In the genomic region with DNA sequence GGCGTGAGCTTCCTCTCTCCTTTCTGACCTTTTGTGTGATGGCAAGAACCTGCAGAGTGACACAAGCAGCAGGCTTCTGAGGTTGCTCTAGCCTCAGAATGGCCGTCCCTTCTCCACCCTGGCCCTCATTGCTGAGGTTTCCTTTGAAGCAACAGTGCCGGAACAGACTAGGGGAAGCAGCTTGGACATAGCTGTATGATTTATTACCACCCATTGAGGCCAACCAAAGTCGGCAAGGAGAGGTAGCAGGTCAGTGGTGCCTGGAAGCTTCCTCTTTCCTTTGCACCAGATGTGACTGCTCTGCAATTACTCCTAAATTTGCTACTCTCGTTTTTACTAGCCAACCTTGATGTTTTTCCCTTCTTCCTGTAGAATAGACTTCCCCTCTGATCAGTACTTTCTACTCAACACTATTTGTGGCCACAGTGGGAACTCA, we compare ENCODE assay signal across 2 cellular contexts.
TF ChIP-seq lines count a peak whose summit lies in the region.

No MANE protein-coding gene starts in this region.

TF ChIP-seq in SK-N-SH, 30 proteins besides CTCF, POLR2A, EP300 and RAD21:
- TF ChIP-seq, protein P1, sequence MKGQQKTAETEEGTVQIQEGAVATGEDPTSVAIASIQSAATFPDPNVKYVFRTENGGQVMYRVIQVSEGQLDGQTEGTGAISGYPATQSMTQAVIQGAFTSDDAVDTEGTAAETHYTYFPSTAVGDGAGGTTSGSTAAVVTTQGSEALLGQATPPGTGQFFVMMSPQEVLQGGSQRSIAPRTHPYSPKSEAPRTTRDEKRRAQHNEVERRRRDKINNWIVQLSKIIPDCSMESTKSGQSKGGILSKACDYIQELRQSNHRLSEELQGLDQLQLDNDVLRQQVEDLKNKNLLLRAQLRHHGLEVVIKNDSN (IDR thresholded peaks at IDR 0.05; ENCODE audit: borderline replicate concordance, low read depth): no peak
- TF ChIP-seq TCF12 (IDR thresholded peaks at IDR 0.05) (no peak), TEAD4 (IDR thresholded peaks at IDR 0.05; ENCODE audit: borderline replicate concordance, insufficient read depth) (no peak), YY1 (IDR thresholded peaks at IDR 0.05; ENCODE audit: low read depth) (no peak), ELF1 (IDR thresholded peaks at IDR 0.05) (no peak), RCOR1 (IDR thresholded peaks at IDR 0.05; ENCODE audit: low read length) (no peak), EZH2phosphoT487 (IDR thresholded peaks at IDR 0.05; ENCODE audit: borderline replicate concordance, low read depth) (no peak), RXRA (IDR thresholded peaks at IDR 0.05; ENCODE audit: borderline replicate concordance, low read depth) (no peak), POLR2AphosphoS5 (IDR thresholded peaks at IDR 0.05; ENCODE audit: low read depth, low read length) (no peak), NRF1 (IDR thresholded peaks at IDR 0.05; ENCODE audit: low read depth, low read length) (no peak)
- TF ChIP-seq, protein P2, sequence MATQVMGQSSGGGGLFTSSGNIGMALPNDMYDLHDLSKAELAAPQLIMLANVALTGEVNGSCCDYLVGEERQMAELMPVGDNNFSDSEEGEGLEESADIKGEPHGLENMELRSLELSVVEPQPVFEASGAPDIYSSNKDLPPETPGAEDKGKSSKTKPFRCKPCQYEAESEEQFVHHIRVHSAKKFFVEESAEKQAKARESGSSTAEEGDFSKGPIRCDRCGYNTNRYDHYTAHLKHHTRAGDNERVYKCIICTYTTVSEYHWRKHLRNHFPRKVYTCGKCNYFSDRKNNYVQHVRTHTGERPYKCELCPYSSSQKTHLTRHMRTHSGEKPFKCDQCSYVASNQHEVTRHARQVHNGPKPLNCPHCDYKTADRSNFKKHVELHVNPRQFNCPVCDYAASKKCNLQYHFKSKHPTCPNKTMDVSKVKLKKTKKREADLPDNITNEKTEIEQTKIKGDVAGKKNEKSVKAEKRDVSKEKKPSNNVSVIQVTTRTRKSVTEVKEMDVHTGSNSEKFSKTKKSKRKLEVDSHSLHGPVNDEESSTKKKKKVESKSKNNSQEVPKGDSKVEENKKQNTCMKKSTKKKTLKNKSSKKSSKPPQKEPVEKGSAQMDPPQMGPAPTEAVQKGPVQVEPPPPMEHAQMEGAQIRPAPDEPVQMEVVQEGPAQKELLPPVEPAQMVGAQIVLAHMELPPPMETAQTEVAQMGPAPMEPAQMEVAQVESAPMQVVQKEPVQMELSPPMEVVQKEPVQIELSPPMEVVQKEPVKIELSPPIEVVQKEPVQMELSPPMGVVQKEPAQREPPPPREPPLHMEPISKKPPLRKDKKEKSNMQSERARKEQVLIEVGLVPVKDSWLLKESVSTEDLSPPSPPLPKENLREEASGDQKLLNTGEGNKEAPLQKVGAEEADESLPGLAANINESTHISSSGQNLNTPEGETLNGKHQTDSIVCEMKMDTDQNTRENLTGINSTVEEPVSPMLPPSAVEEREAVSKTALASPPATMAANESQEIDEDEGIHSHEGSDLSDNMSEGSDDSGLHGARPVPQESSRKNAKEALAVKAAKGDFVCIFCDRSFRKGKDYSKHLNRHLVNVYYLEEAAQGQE (IDR thresholded peaks at IDR 0.05; ENCODE audit: low read depth, low read length): no peak
- TF ChIP-seq, protein P3, sequence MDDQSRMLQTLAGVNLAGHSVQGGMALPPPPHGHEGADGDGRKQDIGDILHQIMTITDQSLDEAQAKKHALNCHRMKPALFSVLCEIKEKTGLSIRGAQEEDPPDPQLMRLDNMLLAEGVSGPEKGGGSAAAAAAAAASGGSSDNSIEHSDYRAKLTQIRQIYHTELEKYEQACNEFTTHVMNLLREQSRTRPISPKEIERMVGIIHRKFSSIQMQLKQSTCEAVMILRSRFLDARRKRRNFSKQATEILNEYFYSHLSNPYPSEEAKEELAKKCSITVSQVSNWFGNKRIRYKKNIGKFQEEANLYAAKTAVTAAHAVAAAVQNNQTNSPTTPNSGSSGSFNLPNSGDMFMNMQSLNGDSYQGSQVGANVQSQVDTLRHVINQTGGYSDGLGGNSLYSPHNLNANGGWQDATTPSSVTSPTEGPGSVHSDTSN (IDR thresholded peaks at IDR 0.05): no peak

TF ChIP-seq in SK-N-SH treated with all-trans-retinoic acid at 6 μM for 48 hours, 23 proteins besides CTCF, POLR2A, EP300 and RAD21:
- TF ChIP-seq, protein P4, sequence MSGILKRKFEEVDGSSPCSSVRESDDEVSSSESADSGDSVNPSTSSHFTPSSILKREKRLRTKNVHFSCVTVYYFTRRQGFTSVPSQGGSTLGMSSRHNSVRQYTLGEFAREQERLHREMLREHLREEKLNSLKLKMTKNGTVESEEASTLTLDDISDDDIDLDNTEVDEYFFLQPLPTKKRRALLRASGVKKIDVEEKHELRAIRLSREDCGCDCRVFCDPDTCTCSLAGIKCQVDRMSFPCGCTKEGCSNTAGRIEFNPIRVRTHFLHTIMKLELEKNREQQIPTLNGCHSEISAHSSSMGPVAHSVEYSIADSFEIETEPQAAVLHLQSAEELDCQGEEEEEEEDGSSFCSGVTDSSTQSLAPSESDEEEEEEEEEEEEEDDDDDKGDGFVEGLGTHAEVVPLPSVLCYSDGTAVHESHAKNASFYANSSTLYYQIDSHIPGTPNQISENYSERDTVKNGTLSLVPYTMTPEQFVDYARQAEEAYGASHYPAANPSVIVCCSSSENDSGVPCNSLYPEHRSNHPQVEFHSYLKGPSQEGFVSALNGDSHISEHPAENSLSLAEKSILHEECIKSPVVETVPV (CRISPR knock-in tag; IDR thresholded peaks at IDR 0.05): no peak
- no peak for TF ChIP-seq ZNF8 (CRISPR knock-in tag; IDR thresholded peaks at IDR 0.05)
- TF ChIP-seq, protein P5, sequence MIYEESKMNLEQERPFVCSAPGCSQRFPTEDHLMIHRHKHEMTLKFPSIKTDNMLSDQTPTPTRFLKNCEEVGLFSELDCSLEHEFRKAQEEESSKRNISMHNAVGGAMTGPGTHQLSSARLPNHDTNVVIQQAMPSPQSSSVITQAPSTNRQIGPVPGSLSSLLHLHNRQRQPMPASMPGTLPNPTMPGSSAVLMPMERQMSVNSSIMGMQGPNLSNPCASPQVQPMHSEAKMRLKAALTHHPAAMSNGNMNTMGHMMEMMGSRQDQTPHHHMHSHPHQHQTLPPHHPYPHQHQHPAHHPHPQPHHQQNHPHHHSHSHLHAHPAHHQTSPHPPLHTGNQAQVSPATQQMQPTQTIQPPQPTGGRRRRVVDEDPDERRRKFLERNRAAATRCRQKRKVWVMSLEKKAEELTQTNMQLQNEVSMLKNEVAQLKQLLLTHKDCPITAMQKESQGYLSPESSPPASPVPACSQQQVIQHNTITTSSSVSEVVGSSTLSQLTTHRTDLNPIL (CRISPR knock-in tag; IDR thresholded peaks at IDR 0.05; ENCODE audit: low read depth): no peak
- no peak for TF ChIP-seq ESRRG (CRISPR knock-in tag; IDR thresholded peaks at IDR 0.05)
- no peak for TF ChIP-seq SNAI2 (CRISPR knock-in tag; IDR thresholded peaks at IDR 0.05)
- no peak for TF ChIP-seq ZC3H10 (CRISPR knock-in tag; IDR thresholded peaks at IDR 0.05)
- TF ChIP-seq ZFP30 (CRISPR knock-in tag; IDR thresholded peaks at IDR 0.05): no peak
- TF ChIP-seq ZNF70 (CRISPR knock-in tag; IDR thresholded peaks at IDR 0.05): no peak
- TF ChIP-seq TOX (CRISPR knock-in tag; IDR thresholded peaks at IDR 0.05; ENCODE audit: borderline replicate concordance): no peak
- TF ChIP-seq CSDC2 (CRISPR knock-in tag; IDR thresholded peaks at IDR 0.05): no peak
- TF ChIP-seq TCF4 (CRISPR knock-in tag; IDR thresholded peaks at IDR 0.05; ENCODE audit: borderline replicate concordance): no peak
- TF ChIP-seq, protein P6, sequence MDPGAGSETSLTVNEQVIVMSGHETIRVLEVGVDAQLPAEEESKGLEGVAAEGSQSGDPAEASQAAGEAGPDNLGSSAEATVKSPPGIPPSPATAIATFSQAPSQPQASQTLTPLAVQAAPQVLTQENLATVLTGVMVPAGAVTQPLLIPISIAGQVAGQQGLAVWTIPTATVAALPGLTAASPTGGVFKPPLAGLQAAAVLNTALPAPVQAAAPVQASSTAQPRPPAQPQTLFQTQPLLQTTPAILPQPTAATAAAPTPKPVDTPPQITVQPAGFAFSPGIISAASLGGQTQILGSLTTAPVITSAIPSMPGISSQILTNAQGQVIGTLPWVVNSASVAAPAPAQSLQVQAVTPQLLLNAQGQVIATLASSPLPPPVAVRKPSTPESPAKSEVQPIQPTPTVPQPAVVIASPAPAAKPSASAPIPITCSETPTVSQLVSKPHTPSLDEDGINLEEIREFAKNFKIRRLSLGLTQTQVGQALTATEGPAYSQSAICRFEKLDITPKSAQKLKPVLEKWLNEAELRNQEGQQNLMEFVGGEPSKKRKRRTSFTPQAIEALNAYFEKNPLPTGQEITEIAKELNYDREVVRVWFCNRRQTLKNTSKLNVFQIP (CRISPR knock-in tag; IDR thresholded peaks at IDR 0.05; ENCODE audit: borderline replicate concordance, low read depth): no peak
- TF ChIP-seq ZFP3 (CRISPR knock-in tag; IDR thresholded peaks at IDR 0.05): no peak
- TF ChIP-seq OSR1 (CRISPR knock-in tag; IDR thresholded peaks at IDR 0.05): no peak
- no peak for TF ChIP-seq ZNF565 (CRISPR knock-in tag; conservative IDR thresholded peaks at IDR 0.05; ENCODE audit: low read depth)
- TF ChIP-seq ISL1 (CRISPR knock-in tag; IDR thresholded peaks at IDR 0.05): no peak
- TF ChIP-seq BACH2 (CRISPR knock-in tag; IDR thresholded peaks at IDR 0.05; ENCODE audit: borderline replicate concordance): no peak
